ENCODE assay signal across 1 cellular context in the genomic region with DNA sequence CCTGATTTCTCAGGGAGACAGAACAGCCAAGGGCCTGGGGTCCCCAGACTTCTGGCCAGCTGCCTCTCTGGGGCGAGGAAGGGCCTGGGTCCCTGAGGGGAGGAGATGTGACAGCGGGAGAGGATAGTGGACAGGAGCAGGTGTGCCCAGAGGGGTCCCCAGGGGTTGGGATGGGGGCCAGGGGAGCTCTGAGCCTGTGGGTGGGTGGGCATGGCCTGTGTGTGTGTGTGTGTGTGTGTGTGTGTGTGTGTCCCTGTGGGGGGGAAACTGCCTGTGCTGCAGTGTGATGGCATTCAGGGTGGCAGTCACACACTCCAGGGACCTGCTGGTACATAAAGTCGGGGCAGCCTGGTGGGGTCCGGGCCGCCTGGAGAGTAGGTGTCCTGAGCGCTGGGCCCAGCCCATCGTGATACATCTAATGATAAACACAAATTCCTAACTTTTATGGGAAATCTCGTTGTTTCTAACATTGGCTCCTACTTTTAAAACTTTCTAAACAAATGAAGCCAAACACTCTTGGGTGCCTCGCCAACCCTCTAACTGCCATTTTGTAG.
TF ChIP-seq lines count a peak whose summit lies in the region.

No MANE protein-coding gene starts in this region.

TF ChIP-seq in HCT116, 20 proteins besides CTCF, POLR2A, EP300 and RAD21 (continued from another document):
- TF ChIP-seq, protein P1, sequence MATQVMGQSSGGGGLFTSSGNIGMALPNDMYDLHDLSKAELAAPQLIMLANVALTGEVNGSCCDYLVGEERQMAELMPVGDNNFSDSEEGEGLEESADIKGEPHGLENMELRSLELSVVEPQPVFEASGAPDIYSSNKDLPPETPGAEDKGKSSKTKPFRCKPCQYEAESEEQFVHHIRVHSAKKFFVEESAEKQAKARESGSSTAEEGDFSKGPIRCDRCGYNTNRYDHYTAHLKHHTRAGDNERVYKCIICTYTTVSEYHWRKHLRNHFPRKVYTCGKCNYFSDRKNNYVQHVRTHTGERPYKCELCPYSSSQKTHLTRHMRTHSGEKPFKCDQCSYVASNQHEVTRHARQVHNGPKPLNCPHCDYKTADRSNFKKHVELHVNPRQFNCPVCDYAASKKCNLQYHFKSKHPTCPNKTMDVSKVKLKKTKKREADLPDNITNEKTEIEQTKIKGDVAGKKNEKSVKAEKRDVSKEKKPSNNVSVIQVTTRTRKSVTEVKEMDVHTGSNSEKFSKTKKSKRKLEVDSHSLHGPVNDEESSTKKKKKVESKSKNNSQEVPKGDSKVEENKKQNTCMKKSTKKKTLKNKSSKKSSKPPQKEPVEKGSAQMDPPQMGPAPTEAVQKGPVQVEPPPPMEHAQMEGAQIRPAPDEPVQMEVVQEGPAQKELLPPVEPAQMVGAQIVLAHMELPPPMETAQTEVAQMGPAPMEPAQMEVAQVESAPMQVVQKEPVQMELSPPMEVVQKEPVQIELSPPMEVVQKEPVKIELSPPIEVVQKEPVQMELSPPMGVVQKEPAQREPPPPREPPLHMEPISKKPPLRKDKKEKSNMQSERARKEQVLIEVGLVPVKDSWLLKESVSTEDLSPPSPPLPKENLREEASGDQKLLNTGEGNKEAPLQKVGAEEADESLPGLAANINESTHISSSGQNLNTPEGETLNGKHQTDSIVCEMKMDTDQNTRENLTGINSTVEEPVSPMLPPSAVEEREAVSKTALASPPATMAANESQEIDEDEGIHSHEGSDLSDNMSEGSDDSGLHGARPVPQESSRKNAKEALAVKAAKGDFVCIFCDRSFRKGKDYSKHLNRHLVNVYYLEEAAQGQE (IDR thresholded peaks at IDR 0.05; ENCODE audit: low read depth), result no peak
- TF ChIP-seq SIN3A (IDR thresholded peaks at IDR 0.05; ENCODE audit: low read depth) (no peak), EZH2 (IDR thresholded peaks at IDR 0.05) (no peak)
